ENCODE assay signal across 16 cellular contexts in the genomic region with DNA sequence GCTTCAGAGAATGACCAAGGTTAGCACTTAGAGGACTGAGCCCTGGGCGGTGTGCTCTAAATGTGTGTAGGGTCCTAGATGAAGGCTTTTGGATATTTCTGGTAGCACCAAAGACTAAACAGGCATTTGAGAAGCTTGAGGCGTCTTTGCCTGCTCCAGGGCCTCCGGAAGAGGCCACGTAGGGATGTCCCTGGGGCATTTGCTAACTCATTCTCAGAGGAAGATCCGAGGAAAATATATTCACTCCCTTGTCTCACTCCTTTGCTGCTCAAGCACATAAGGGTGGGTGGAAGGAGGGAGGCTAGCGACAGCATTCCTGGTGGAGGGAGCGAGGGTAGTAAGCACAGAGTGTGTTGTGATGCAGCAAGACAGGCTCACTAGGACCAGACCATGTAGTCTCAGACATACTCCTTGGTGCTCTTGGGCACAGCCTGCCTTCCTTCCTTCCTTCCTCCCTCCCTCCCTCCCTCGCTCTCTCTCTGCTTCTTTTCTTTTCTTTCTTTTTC. TPM values are rescaled to one million over a fixed set of nuclear protein-coding genes. Genes with fewer than 3 reads are reported as not detected.
DNase-seq lines count a peak whose midpoint lies in the region; ATAC-seq and TF ChIP-seq lines count a peak whose summit lies in the region.
"Had no signal": no experiment of that assay in that cellular context is flagged by ENCODE, and none has a peak within 500 bp of the region (broad histone marks: within the 10 kb centered on the region; RNA-seq: fewer than 3 reads in every experiment).

No MANE protein-coding gene starts in this region.

- no peak overlapping the region for H3K4me3 Mint-ChIP-seq in activated CD4-positive, alpha-beta T cell treated with anti-CD3 and anti-CD28 coated beads, Interleukin-2, amount 10 ng/mL, durations not matched to agents 7 days and 5 days
- peak overlapping the region; percentile 55 for H3K4me3 Mint-ChIP-seq in activated T-helper 17 cell treated with anti-CD3 and anti-CD28 coated beads, Interleukin-2, amount 50 U/mL, for 72 hours
- H3K4me3 Mint-ChIP-seq in naive thymus-derived CD8-positive, alpha-beta T cell, result peak overlapping the region in 8 of 10 donors; percentile 39 to 86 (median 76)
- H3K4me3 Mint-ChIP-seq: neural crest cell had no signal

- peaks cover 3% of the 10 kb centered on the region for H3K9me3 Mint-ChIP-seq in activated CD4-positive, alpha-beta T cell treated with anti-CD3 and anti-CD28 coated beads, Interleukin-2, amount 10 ng/mL, durations not matched to agents 7 days and 5 days
- no peaks in the 10 kb centered on the region for H3K9me3 Mint-ChIP-seq in activated T-helper 17 cell treated with anti-CD3 and anti-CD28 coated beads, Interleukin-2, amount 50 U/mL, for 72 hours
- peaks cover 1 to 12% (median 2%) of the 10 kb centered on the region in 9 donors for H3K9me3 Mint-ChIP-seq in naive thymus-derived CD8-positive, alpha-beta T cell
- H3K9me3 Mint-ChIP-seq: neural crest cell had no signal

- no peak for DNase-seq in activated CD4-positive, alpha-beta T cell treated with anti-CD3 and anti-CD28 coated beads, Interleukin-2, amount 10 ng/mL, durations not matched to agents 7 days and 5 days
- DNase-seq in activated CD4-positive, alpha-beta T cell treated with anti-CD3 and anti-CD28 coated beads, Interleukin-2, amount 50 U/mL, for 48 hours, result no peak
- no peak for DNase-seq in naive thymus-derived CD8-positive, alpha-beta T cell
- DNase-seq in nucleus accumbens (lab: John Stamatoyannopoulos, UW), result no peak
- DNase-seq in sciatic nerve (ENCODE audit: low spot score), result no peak
- no peak for DNase-seq in NCI-H2029 treated with DMSO at 0.1 percent for 48 hours (lab: John Stamatoyannopoulos, UW)
- DNase-seq: dermis blood vessel endothelial cell; KG1; mesenchymal stem cell; NK-92 treated with Interleukin-12 subunit alpha and Interleukin-12 subunit beta, amount 100 ng/mL, for 24 hours had no signal

- peaks cover 63% of the 10 kb centered on the region for H3K27me3 Mint-ChIP-seq in activated CD4-positive, alpha-beta T cell treated with anti-CD3 and anti-CD28 coated beads, Interleukin-2, amount 10 ng/mL, durations not matched to agents 7 days and 5 days
- no peaks in the 10 kb centered on the region for H3K27me3 Mint-ChIP-seq in activated T-helper 17 cell treated with anti-CD3 and anti-CD28 coated beads, Interleukin-2, amount 50 U/mL, for 72 hours
- H3K27me3 Mint-ChIP-seq in naive thymus-derived CD8-positive, alpha-beta T cell, result no peaks in the 10 kb centered on the region

- peaks cover 64% of the 10 kb centered on the region for H3K4me1 Mint-ChIP-seq in activated CD4-positive, alpha-beta T cell treated with anti-CD3 and anti-CD28 coated beads, Interleukin-2, amount 10 ng/mL, durations not matched to agents 7 days and 5 days
- H3K4me1 Mint-ChIP-seq in activated T-helper 17 cell treated with anti-CD3 and anti-CD28 coated beads, Interleukin-2, amount 50 U/mL, for 72 hours, result peaks cover 41% of the 10 kb centered on the region
- H3K4me1 Mint-ChIP-seq in naive thymus-derived CD8-positive, alpha-beta T cell, result peaks cover 38 to 84% (median 79%) of the 10 kb centered on the region in 4 donors

- H4K20me1 ChIP-seq in KMS-11 (ENCODE audit: insufficient read depth), result no peaks in the 10 kb centered on the region

- H3K4me1 ChIP-seq in KMS-11 (ENCODE audit: low read depth, poor library complexity, severe bottlenecking), result peaks cover 41% of the 10 kb centered on the region

- H3K36me3 ChIP-seq in KMS-11 (ENCODE audit: insufficient read depth), result no peaks in the 10 kb centered on the region
- H3K36me3 ChIP-seq: esophagus muscularis mucosa, heart left ventricle had no signal

- H3K36me3 Mint-ChIP-seq in activated CD4-positive, alpha-beta T cell treated with anti-CD3 and anti-CD28 coated beads, Interleukin-2, amount 10 ng/mL, durations not matched to agents 7 days and 5 days (ENCODE audit: low read depth), result peaks cover 10% of the 10 kb centered on the region
- H3K36me3 Mint-ChIP-seq in activated T-helper 17 cell treated with anti-CD3 and anti-CD28 coated beads, Interleukin-2, amount 50 U/mL, for 72 hours (ENCODE audit: low read depth), result no peaks in the 10 kb centered on the region
- peaks cover 0 to 2% (median 2%) of the 10 kb centered on the region in 3 donors for H3K36me3 Mint-ChIP-seq in naive thymus-derived CD8-positive, alpha-beta T cell

- H3K27me3 ChIP-seq in KMS-11 (ENCODE audit: insufficient read depth, low read depth), result no peaks in the 10 kb centered on the region
- H3K27me3 ChIP-seq: esophagus muscularis mucosa had no signal

- CTCF ChIA-PET in activated CD4-positive, alpha-beta T cell treated with anti-CD3 and anti-CD28 coated beads, Interleukin-2, amount 10 ng/mL, durations not matched to agents 7 days and 5 days (lab: Charles Lee), result interaction anchor here (1.5 to 7.0 kb wide), 3 partner anchors 12 to 127 kb away, joined by 3 to 52 read pairs (median 6); no protein-coding TSS in a partner anchor

- H3K27ac Mint-ChIP-seq in activated CD4-positive, alpha-beta T cell treated with anti-CD3 and anti-CD28 coated beads, Interleukin-2, amount 10 ng/mL, durations not matched to agents 7 days and 5 days, result peak overlapping the region; percentile 74
- H3K27ac Mint-ChIP-seq in activated T-helper 17 cell treated with anti-CD3 and anti-CD28 coated beads, Interleukin-2, amount 50 U/mL, for 72 hours, result peak overlapping the region; percentile 42
- H3K27ac Mint-ChIP-seq in naive thymus-derived CD8-positive, alpha-beta T cell, result peak overlapping the region; percentile 68 to 94 (median 86)

- peak overlapping the region; percentile 40; the same call in 1 of the 2 replicates for H3K27ac ChIP-seq in KMS-11
- H3K27ac ChIP-seq: esophagus muscularis mucosa had no signal

- ATAC-seq in activated T-helper 17 cell treated with anti-CD3 and anti-CD28 coated beads, Interleukin-2, amount 50 U/mL, for 72 hours (replicated peaks), result no peak
- peak in 1 of 2 donors; percentile 7 for ATAC-seq in naive thymus-derived CD8-positive, alpha-beta T cell
- ATAC-seq in sciatic nerve, result no peak

- H3K9ac ChIP-seq in KMS-11, result no peak overlapping the region

- H3K4me2 ChIP-seq in KMS-11, result peak overlapping the region; percentile 33; the same call in 1 of the 2 replicates

- POLR2A ChIA-PET in activated CD4-positive, alpha-beta T cell treated with anti-CD3 and anti-CD28 coated beads, Interleukin-2, amount 10 ng/mL, durations not matched to agents 7 days and 5 days (lab: Charles Lee), result no interaction called here
- POLR2A ChIA-PET in naive thymus-derived CD8-positive, alpha-beta T cell (lab: Charles Lee), result interaction anchor here (1.0 to 2.6 kb wide), 12 partner anchors 11 to 127 kb away, joined by 3 to 14 read pairs (median 6); a partner anchor contains a TSS

- no peak overlapping the region for H3K4me3 ChIP-seq in KMS-11 (IDR thresholded peaks at IDR 0.05; ENCODE audit: insufficient read depth, low read depth, low read length)
- H3K4me3 ChIP-seq: esophagus muscularis mucosa, heart left ventricle had no signal

- H2AFZ ChIP-seq in KMS-11 (ENCODE audit: low read depth), result no peak overlapping the region

- TF ChIP-seq CTCF in KMS-11 (conservative IDR thresholded peaks at IDR 0.05; ENCODE audit: low read depth, low read length), result no peak

- no peaks in the 10 kb centered on the region for H3K79me2 ChIP-seq in KMS-11 (ENCODE audit: insufficient read depth, low read depth)

- intact Hi-C loops in sciatic nerve (cut with DNase I), result no loop called here

RNA-seq across cellular contexts. Expression of a gene that starts 38.5 kb away (rescaled TPM):
- not detected for total RNA-seq in activated CD4-positive, alpha-beta T cell treated with anti-CD3 and anti-CD28 coated beads, Interleukin-2, amount 10 ng/mL, durations not matched to agents 7 days and 5 days
- total RNA-seq in activated T-helper 17 cell treated with anti-CD3 and anti-CD28 coated beads, Interleukin-2, amount 50 U/mL, for 72 hours, result under 1 TPM; 0.04 to 0.05 TPM
- total RNA-seq in naive thymus-derived CD8-positive, alpha-beta T cell, result not detected
- polyA plus RNA-seq in naive thymus-derived CD8-positive, alpha-beta T cell, result not detected
- 0.27 TPM for total RNA-seq in sciatic nerve
- total RNA-seq: Calu3, dermis blood vessel endothelial cell, neural crest cell had no signal
